ENCODE assay signal across 25 cellular contexts in the genomic region with DNA sequence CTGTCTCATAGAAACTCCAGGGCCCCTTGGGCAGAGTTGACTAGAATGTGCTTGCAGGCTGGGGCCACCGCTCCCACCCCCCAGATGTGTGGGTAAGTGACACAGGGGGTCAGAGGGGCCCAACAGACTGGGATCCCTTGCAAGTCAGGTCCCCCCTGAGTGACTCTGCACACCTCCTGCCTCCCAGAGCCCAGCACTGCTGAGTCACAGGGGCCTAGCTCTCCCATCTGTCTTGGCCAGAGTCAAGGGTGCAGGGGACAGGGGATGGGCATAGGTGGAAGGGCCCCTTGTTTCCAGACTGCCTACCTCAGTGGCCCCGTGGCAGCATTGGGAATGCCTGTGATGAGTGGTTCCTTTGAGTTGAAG. TPM values are rescaled to one million over a fixed set of nuclear protein-coding genes. Genes with fewer than 3 reads are reported as not detected.
DNase-seq lines count a peak whose midpoint lies in the region; TF ChIP-seq lines count a peak whose summit lies in the region.
"Had no signal": no experiment of that assay in that cellular context is flagged by ENCODE, and none has a peak within 500 bp of the region (broad histone marks: within the 10 kb centered on the region; RNA-seq: fewer than 3 reads in every experiment).

No MANE protein-coding gene starts in this region.

- intact Hi-C loops in ascending aorta (cut with DNase I) (no loop called here), ovary (cut with DNase I) (no loop called here), transverse colon (cut with DNase I; ENCODE audit: low total_unique reads) (no loop called here)

- H3K9me3 ChIP-seq in BLaER1 (no peaks in the 10 kb centered on the region), ascending aorta (no peaks in the 10 kb centered on the region), ovary (no peaks in the 10 kb centered on the region), transverse colon (no peaks in the 10 kb centered on the region)
- H3K9me3 ChIP-seq: esophagus muscularis mucosa, gastroesophageal sphincter had no signal

- TF ChIP-seq EP300 in ovary (IDR thresholded peaks at IDR 0.05) (no peak), transverse colon (IDR thresholded peaks at IDR 0.05; ENCODE audit: low read depth) (no peak)

- H3K27me3 ChIP-seq in BLaER1 (no peaks in the 10 kb centered on the region), H7 (ENCODE audit: control insufficient read depth, insufficient read depth, low read length) (no peaks in the 10 kb centered on the region; the same call in none of the 2 replicates), ascending aorta (no peaks in the 10 kb centered on the region), ovary (no peaks in the 10 kb centered on the region), transverse colon (no peaks in the 10 kb centered on the region)
- H3K27me3 ChIP-seq: esophagus muscularis mucosa, gastroesophageal sphincter had no signal

- H3K36me3 Mint-ChIP-seq in brain (no peaks in the 10 kb centered on the region), nephron (ENCODE audit: low read depth) (no peaks in the 10 kb centered on the region)
- H3K36me3 Mint-ChIP-seq: activated naive CD4-positive, alpha-beta T cell treated with anti-CD3 and anti-CD28 coated beads, Interleukin-2, amount 50 U/mL, for 72 hours; CD8-positive, alpha-beta T cell; naive thymus-derived CD8-positive, alpha-beta T cell; type B pancreatic cell had no signal

- H3K9ac ChIP-seq in BLaER1 = peak overlapping the region; percentile 19; the same call in 1 of the 2 replicates

- H3K4me2 ChIP-seq in BLaER1 = peak overlapping the region; percentile 73

- H3K36me3 ChIP-seq in BLaER1 = no peaks in the 10 kb centered on the region
- H3K36me3 ChIP-seq in H7 (replicated peaks; ENCODE audit: control insufficient read depth, insufficient read depth, low read length) = no peaks in the 10 kb centered on the region
- no peaks in the 10 kb centered on the region for H3K36me3 ChIP-seq in ascending aorta
- no peaks in the 10 kb centered on the region for H3K36me3 ChIP-seq in ovary
- H3K36me3 ChIP-seq in transverse colon = no peaks in the 10 kb centered on the region
- H3K36me3 ChIP-seq: esophagus muscularis mucosa, gastroesophageal sphincter had no signal

- H3K4me3 Mint-ChIP-seq in brain (peak overlapping the region in 2 of 5 experiments; percentile 64 to 81), nephron (no peak overlapping the region)
- H3K4me3 Mint-ChIP-seq: CD8-positive, alpha-beta T cell; effector memory CD8-positive, alpha-beta T cell; stimulated activated naive CD8-positive, alpha-beta T cell treated with anti-CD3 and anti-CD28 coated beads, Interleukin-15, Interleukin-2, amounts not matched to agents 100 ng/mL and 50 ng/mL, for 24 hours; type B pancreatic cell had no signal

- no peaks in the 10 kb centered on the region for H4K20me1 ChIP-seq in BLaER1

- peak; percentile 47 for DNase-seq in H7
- no peak for DNase-seq in ascending aorta (ENCODE audit: low spot score in 2 of 2)
- no peak for DNase-seq in SW480 (ENCODE audit: low spot score)
- no peak for DNase-seq in ovary
- no peak for DNase-seq in transverse colon
- DNase-seq: activated CD4-positive, alpha-beta T cell treated with anti-CD3 and anti-CD28 coated beads for 4 hours; CD8-positive, alpha-beta T cell; effector memory CD8-positive, alpha-beta T cell; left ventricle myocardium superior; midbrain; MV-4-11; naive thymus-derived CD8-positive, alpha-beta T cell; NCI-H1694; NCI-H2227 treated with DMSO at 0.1 percent for 48 hours; stimulated activated CD4-positive, alpha-beta T cell treated with anti-CD3 and anti-CD28 coated beads, Interleukin-12 subunit alpha, Interleukin-12 subunit beta, amount 100 ng/mL, for 4 hours; stimulated activated CD4-positive, alpha-beta T cell treated with anti-CD3 and anti-CD28 coated beads, Interleukin-4, amount 100 ng/mL, for 24 hours had no signal

- TF ChIP-seq CTCF in brain (conservative IDR thresholded peaks at IDR 0.05) (no peak), nephron (IDR thresholded peaks at IDR 0.05; ENCODE audit: unreplicated experiment in 3 of 3) (no peak), ascending aorta (IDR thresholded peaks at IDR 0.05) (no peak), ovary (IDR thresholded peaks at IDR 0.05) (no peak), transverse colon (IDR thresholded peaks at IDR 0.05) (no peak)

- H3K27ac ChIP-seq in BLaER1 = peak overlapping the region; percentile 51
- no peak overlapping the region for H3K27ac ChIP-seq in ascending aorta
- H3K27ac ChIP-seq in ovary = no peak overlapping the region
- no peak overlapping the region for H3K27ac ChIP-seq in transverse colon
- H3K27ac ChIP-seq: esophagus muscularis mucosa, gastroesophageal sphincter had no signal

- TF ChIP-seq POLR2A in ovary (IDR thresholded peaks at IDR 0.05) = no peak
- TF ChIP-seq POLR2A in transverse colon (IDR thresholded peaks at IDR 0.05) = no peak

- H3K4me1 Mint-ChIP-seq in brain = peaks cover 65% of the 10 kb centered on the region
- peaks cover 18% of the 10 kb centered on the region for H3K4me1 Mint-ChIP-seq in nephron

- H3K4me3 ChIP-seq in BLaER1 = no peak overlapping the region
- no peak overlapping the region for H3K4me3 ChIP-seq in H7 (ENCODE audit: insufficient read depth, low read depth, low read length)
- no peak overlapping the region for H3K4me3 ChIP-seq in ascending aorta
- no peak overlapping the region for H3K4me3 ChIP-seq in ovary
- H3K4me3 ChIP-seq in transverse colon = no peak overlapping the region
- H3K4me3 ChIP-seq: esophagus muscularis mucosa, gastroesophageal sphincter had no signal

- H3K27ac Mint-ChIP-seq in brain (peak overlapping the region; percentile 96 to 100 (median 99)), nephron (peak overlapping the region in 2 of 3 experiments; percentile 61 to 63)
- H3K27ac Mint-ChIP-seq: stimulated activated naive CD8-positive, alpha-beta T cell treated with anti-CD3 and anti-CD28 coated beads, Interleukin-15, Interleukin-2, amounts not matched to agents 100 ng/mL and 50 ng/mL, for 24 hours; type B pancreatic cell had no signal

- H3K27me3 Mint-ChIP-seq in brain (no peaks in the 10 kb centered on the region), nephron (ENCODE audit: low read depth) (peaks cover 4% of the 10 kb centered on the region)
- H3K27me3 Mint-ChIP-seq: effector memory CD8-positive, alpha-beta T cell; naive thymus-derived CD8-positive, alpha-beta T cell; stimulated activated naive CD8-positive, alpha-beta T cell treated with anti-CD3 and anti-CD28 coated beads, Interleukin-15, Interleukin-2, amounts not matched to agents 100 ng/mL and 50 ng/mL, for 24 hours; type B pancreatic cell had no signal

- H3K4me1 ChIP-seq in BLaER1 = peaks cover 67% of the 10 kb centered on the region
- H3K4me1 ChIP-seq in ascending aorta = peaks cover 0 to 9% of the 10 kb centered on the region in 2 donors
- peaks cover 7% of the 10 kb centered on the region for H3K4me1 ChIP-seq in ovary (ENCODE audit: insufficient read depth)
- peaks cover 10 to 24% (median 20%) of the 10 kb centered on the region in 4 donors for H3K4me1 ChIP-seq in transverse colon

- in situ Hi-C loops in transverse colon (cut with MboI; ENCODE audit: low pct_ligation_motif_present in 1 of 4, low pct_unique_long_range_greater_than_20kb in 1 of 4, low sequenced_read_pairs in 3 of 4) = no loop called here

- H3K9me3 Mint-ChIP-seq in brain (no peaks in the 10 kb centered on the region), nephron (no peaks in the 10 kb centered on the region)
- H3K9me3 Mint-ChIP-seq: activated naive CD4-positive, alpha-beta T cell treated with anti-CD3 and anti-CD28 coated beads, Interleukin-2, amount 50 U/mL, for 72 hours; CD8-positive, alpha-beta T cell; effector memory CD8-positive, alpha-beta T cell; naive thymus-derived CD8-positive, alpha-beta T cell; stimulated activated naive CD8-positive, alpha-beta T cell treated with anti-CD3 and anti-CD28 coated beads, Interleukin-15, Interleukin-2, amounts not matched to agents 100 ng/mL and 50 ng/mL, for 24 hours; type B pancreatic cell had no signal

- WGBS in ovary, 3 donors = 94 to 99% (median 96%) methylated on average over 2 of the region's 2 CpGs
- WGBS in transverse colon (ENCODE audit: low coverage in 1 of 2), 2 donors = 100% methylated on average over 2 of the region's 2 CpGs; no CpG with 5 or more reads in 1 of the 2 donors

RNA-seq across cellular contexts. Expression of a gene that starts 11.4 kb away (rescaled TPM):
- total RNA-seq in H7 (2014; rRNA removed; shearing (Covaris generic)) = not detected in 2 replicates
- 1.8 TPM for polyA plus RNA-seq in brain (ENCODE audit: insufficient read depth, low read depth, low replicate concordance)
- total RNA-seq in ascending aorta = not detected
- total RNA-seq in ovary = 1 to 10 TPM in 1 of 7 donors, under 1 TPM in 2, not detected in 4; 0.35 to 1.9 (median 0.48) TPM
- polyA plus RNA-seq in ovary = under 1 TPM in 1 of 2 donors, not detected in 1; 0.12 TPM
- total RNA-seq in transverse colon = 10 to 100 TPM in 2 of 4 donors, 1 to 10 TPM in 1, not detected in 1; 7.6 to 14.2 (median 11.4) TPM
- total RNA-seq: esophagus muscularis mucosa, gastroesophageal sphincter, left ventricle myocardium superior, RPMI7951 had no signal
- polyA plus RNA-seq: naive thymus-derived CD8-positive, alpha-beta T cell had no signal

RNA-seq across cellular contexts. Expression of a gene that starts 19.7 kb away (rescaled TPM):
- 242 and 268 TPM in 2 replicates for total RNA-seq in H7 (2014; rRNA removed; shearing (Covaris generic))
- 92.2 TPM for polyA plus RNA-seq in brain (ENCODE audit: insufficient read depth, low read depth, low replicate concordance)
- 179 TPM for total RNA-seq in ascending aorta
- 10 to 100 TPM in 6 of 7 donors, 1 to 10 TPM in 1; 6.8 to 97.8 (median 23.6) TPM for total RNA-seq in ovary
- 10 to 100 TPM in 1 of 2 donors, 1 to 10 TPM in 1; 9.8 to 12.3 TPM for polyA plus RNA-seq in ovary
- 10 to 100 TPM; 18.3 to 92.1 (median 45.2) TPM for total RNA-seq in transverse colon
